Comparison of ENCODE assay signal across 8 cellular contexts in genomic region chr2:200905618-200906296, GRCh38. TPM values are rescaled to one million over a fixed set of nuclear protein-coding genes. Genes with fewer than 3 reads are reported as not detected.
DNase-seq lines count a peak whose midpoint lies in the region; TF ChIP-seq lines count a peak whose summit lies in the region.

No MANE protein-coding gene starts in this region.

- no peak overlapping the region for H3K4me3 Mint-ChIP-seq in activated naive CD4-positive, alpha-beta T cell treated with anti-CD3 and anti-CD28 coated beads, Interleukin-2, amount 10 ng/mL, durations not matched to agents 7 days and 5 days

- H3K27me3 ChIP-seq in cardiac muscle cell: no peaks in the 10 kb centered on the region

- peak; percentile 83 for TF ChIP-seq CTCF in cardiac muscle cell (IDR thresholded peaks at IDR 0.05; ENCODE audit: low read depth, low read length)

- DNase-seq in NCI-H524 (lab: John Stamatoyannopoulos, UW): peak; percentile 19 to 57
- no peak for DNase-seq in NCI-H524 treated with DMSO at 0.1 percent for 48 hours (lab: John Stamatoyannopoulos, UW)
- peak; percentile 44 for DNase-seq in HuH-7 (ENCODE audit: low spot score)
- DNase-seq in RKO (ENCODE audit: low spot score): peak; percentile 83
- DNase-seq in activated naive CD4-positive, alpha-beta T cell treated with anti-CD3 and anti-CD28 coated beads, Interleukin-2, amount 10 ng/mL, durations not matched to agents 7 days and 5 days: peak; percentile 75
- peak; percentile 67 to 83 for DNase-seq in cardiac muscle cell (ENCODE audit: low read depth in 1 of 2, low spot score in 1 of 2)
- DNase-seq in pons (ENCODE audit: low spot score): peak; percentile 78
- DNase-seq in NCI-H1048 (lab: John Stamatoyannopoulos, UW): no peak

- no peak overlapping the region for H3K4me3 ChIP-seq in cardiac muscle cell

- H3K36me3 Mint-ChIP-seq in activated naive CD4-positive, alpha-beta T cell treated with anti-CD3 and anti-CD28 coated beads, Interleukin-2, amount 10 ng/mL, durations not matched to agents 7 days and 5 days: peaks cover 35% of the 10 kb centered on the region

- no peaks in the 10 kb centered on the region for H3K9me3 ChIP-seq in cardiac muscle cell (ENCODE audit: low read depth)

- H3K4me1 ChIP-seq in cardiac muscle cell (ENCODE audit: low read depth): no peaks in the 10 kb centered on the region

- CTCF ChIA-PET in activated naive CD4-positive, alpha-beta T cell treated with anti-CD3 and anti-CD28 coated beads, Interleukin-2, amount 10 ng/mL, durations not matched to agents 7 days and 5 days (lab: Charles Lee): interaction anchor here (0.6 to 6.1 kb wide), 21 partner anchors 8 to 327 kb away, joined by 3 to 104 read pairs (median 4); partner anchors contain the start of genes CASP10, HYCC2, NDUFB3 and NIF3L1

- H3K27ac Mint-ChIP-seq in activated naive CD4-positive, alpha-beta T cell treated with anti-CD3 and anti-CD28 coated beads, Interleukin-2, amount 10 ng/mL, durations not matched to agents 7 days and 5 days: peak overlapping the region; percentile 38

- no peaks in the 10 kb centered on the region for H3K27me3 Mint-ChIP-seq in activated naive CD4-positive, alpha-beta T cell treated with anti-CD3 and anti-CD28 coated beads, Interleukin-2, amount 10 ng/mL, durations not matched to agents 7 days and 5 days

- no peaks in the 10 kb centered on the region for H3K9me3 Mint-ChIP-seq in activated naive CD4-positive, alpha-beta T cell treated with anti-CD3 and anti-CD28 coated beads, Interleukin-2, amount 10 ng/mL, durations not matched to agents 7 days and 5 days

- peaks cover 9% of the 10 kb centered on the region for H3K4me1 Mint-ChIP-seq in activated naive CD4-positive, alpha-beta T cell treated with anti-CD3 and anti-CD28 coated beads, Interleukin-2, amount 10 ng/mL, durations not matched to agents 7 days and 5 days

- peak overlapping the region; percentile 27 for H3K27ac ChIP-seq in cardiac muscle cell

- peaks cover 31% of the 10 kb centered on the region for H3K36me3 ChIP-seq in cardiac muscle cell

RNA-seq across cellular contexts. Expression of gene NIF3L1, which starts 16.6 kb away (rescaled TPM):
- total RNA-seq in cardiac muscle cell: 26.9 and 29.2 TPM in 2 replicates
- 37.6 and 43.0 TPM in 2 replicates for polyA plus RNA-seq in cardiac muscle cell

RNA-seq across cellular contexts. Expression of gene PPIL3, which starts 16.9 kb away (rescaled TPM):
- total RNA-seq in cardiac muscle cell: 64.8 and 82.6 TPM in 2 replicates
- polyA plus RNA-seq in cardiac muscle cell: 68.8 and 77.5 TPM in 2 replicates

RNA-seq across cellular contexts. Expression of gene CLK1, which starts 41.3 kb away (rescaled TPM):
- total RNA-seq in cardiac muscle cell: 76.3 and 108 TPM in 2 replicates
- 65.2 and 87.1 TPM in 2 replicates for polyA plus RNA-seq in cardiac muscle cell

RNA-seq across cellular contexts. Expression of gene ORC2, which starts 57.7 kb away (rescaled TPM):
- 8.5 and 14.9 TPM in 2 replicates for total RNA-seq in cardiac muscle cell
- polyA plus RNA-seq in cardiac muscle cell: 7.9 and 8.8 TPM in 2 replicates

Comparison
In these comparisons a context has a peak if more than half of its experiments do, and no peak if none do; other contexts are left out.
1. DNase-seq: peak in NCI-H524 (2 of 2), HuH-7 (single experiment), RKO (single experiment), activated naive CD4-positive, alpha-beta T cell treated with anti-CD3 and anti-CD28 coated beads, Interleukin-2, amount 10 ng/mL, durations not matched to agents 7 days and 5 days (single experiment), cardiac muscle cell (2 of 2) and pons (single experiment); none in NCI-H524 treated with DMSO at 0.1 percent for 48 hours (single experiment) and NCI-H1048 (single experiment).